In the genomic region with DNA sequence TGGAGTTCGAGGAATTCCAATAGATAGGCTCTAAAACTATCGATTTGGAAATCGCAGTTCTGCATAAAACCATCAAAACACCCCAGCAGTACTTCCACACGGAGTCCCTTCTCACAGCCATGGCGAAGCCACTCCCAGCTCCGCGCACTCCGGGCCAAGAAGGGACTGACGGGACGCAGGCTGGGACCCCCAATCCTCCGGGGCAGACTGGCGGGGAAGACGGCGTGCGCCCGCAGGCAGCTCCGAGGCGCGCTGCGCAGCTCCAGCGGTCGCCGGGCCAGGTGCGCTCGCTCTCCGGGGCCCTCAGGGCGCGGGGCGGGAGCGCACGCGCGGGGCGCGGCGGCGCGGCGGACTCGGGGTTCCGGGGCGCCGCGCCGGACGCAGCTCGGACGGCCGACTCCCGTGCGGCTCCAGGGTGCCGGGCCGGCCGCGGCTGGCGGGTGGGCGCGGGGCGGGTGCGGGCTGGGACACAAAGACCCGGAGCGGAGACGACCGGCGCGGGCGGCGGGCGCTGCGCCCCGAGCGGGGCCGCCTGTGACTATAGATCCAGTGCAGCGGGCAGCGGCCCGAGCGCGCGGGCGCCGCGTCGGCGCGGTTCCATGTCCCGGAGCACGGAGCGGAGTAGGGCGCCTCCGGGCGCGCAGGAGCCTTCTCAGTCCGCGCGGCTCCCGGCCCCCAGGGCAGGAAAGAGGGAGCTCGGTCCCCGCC, we compare ENCODE assay signal across 8 cellular contexts. TPM values are rescaled to one million over a fixed set of nuclear protein-coding genes. Genes with fewer than 3 reads are reported as not detected.
DNase-seq lines count a peak whose midpoint lies in the region; ATAC-seq and TF ChIP-seq lines count a peak whose summit lies in the region.

No MANE protein-coding gene starts in this region.

- peaks cover 9 to 25% (median 16%) of the 10 kb centered on the region in 4 donors for H3K4me1 Mint-ChIP-seq in CD4-positive, CD25-positive, alpha-beta regulatory T cell
- peaks cover 33% of the 10 kb centered on the region for H3K4me1 Mint-ChIP-seq in endodermal cell

- peak overlapping the region in 3 of 4 donors; percentile 79 to 86 (median 83) for H3K4me3 Mint-ChIP-seq in CD4-positive, CD25-positive, alpha-beta regulatory T cell
- peak overlapping the region; percentile 62 for H3K4me3 Mint-ChIP-seq in endodermal cell

- H3K36me3 Mint-ChIP-seq in CD4-positive, CD25-positive, alpha-beta regulatory T cell, result no peaks in the 10 kb centered on the region
- H3K36me3 Mint-ChIP-seq in endodermal cell (ENCODE audit: low read depth), result no peaks in the 10 kb centered on the region

- peak; percentile 3 to 9 for ATAC-seq in CD4-positive, CD25-positive, alpha-beta regulatory T cell (ENCODE audit: low read depth in 2 of 2)
- ATAC-seq in GM19324 (IDR thresholded peaks at IDR 0.05; ENCODE audit: low FRiP score, unreplicated experiment) (peak; percentile 36), HG03175 (IDR thresholded peaks at IDR 0.05; ENCODE audit: unreplicated experiment) (peak; percentile 21), aorta (ENCODE audit: low FRiP score) (no peak)

- H3K27ac Mint-ChIP-seq in CD4-positive, CD25-positive, alpha-beta regulatory T cell, result no peak overlapping the region
- H3K27ac Mint-ChIP-seq in endodermal cell, result no peak overlapping the region

- H3K9me3 Mint-ChIP-seq in CD4-positive, CD25-positive, alpha-beta regulatory T cell, result peaks cover 0 to 1% (median 0%) of the 10 kb centered on the region in 7 donors
- H3K9me3 Mint-ChIP-seq in endodermal cell, result no peaks in the 10 kb centered on the region

- peaks cover 47% of the 10 kb centered on the region for H3K27me3 Mint-ChIP-seq in CD4-positive, CD25-positive, alpha-beta regulatory T cell
- peaks cover 45% of the 10 kb centered on the region for H3K27me3 Mint-ChIP-seq in endodermal cell (ENCODE audit: insufficient read depth)

- H3K4me3 ChIP-seq in CD4-positive, CD25-positive, alpha-beta regulatory T cell (ENCODE audit: low read depth, low read length), result peak overlapping the region; percentile 41
- H3K4me3 ChIP-seq in WERI-Rb-1 (ENCODE audit: low read depth, low read length) (peak overlapping the region; percentile 58), endodermal cell (ENCODE audit: low read length) (peak overlapping the region; percentile 82), mucosa of rectum (ENCODE audit: low read length in 2 of 2) (peak overlapping the region; percentile 68 to 83), aorta (ENCODE audit: low read length in 2 of 2) (peak overlapping the region; percentile 93 to 99)

- peaks cover 30% of the 10 kb centered on the region for H3K27me3 ChIP-seq in CD4-positive, CD25-positive, alpha-beta regulatory T cell (ENCODE audit: control insufficient read depth, insufficient read depth, low read length)
- H3K27me3 ChIP-seq in WERI-Rb-1 (ENCODE audit: insufficient read depth, low read depth, severe bottlenecking), result peaks cover 17% of the 10 kb centered on the region
- peaks cover 47% of the 10 kb centered on the region for H3K27me3 ChIP-seq in endodermal cell (ENCODE audit: control insufficient read depth, insufficient read depth, low read length, poor library complexity, severe bottlenecking)
- H3K27me3 ChIP-seq in mucosa of rectum (ENCODE audit: control insufficient read depth in 2 of 2, insufficient read depth in 2 of 2, low read length in 2 of 2), result peaks cover 0 to 5% of the 10 kb centered on the region in 2 donors
- no peaks in the 10 kb centered on the region for H3K27me3 ChIP-seq in aorta (ENCODE audit: control insufficient read depth in 1 of 2, insufficient read depth in 2 of 2, low read length in 1 of 2)

- no peaks in the 10 kb centered on the region for H3K36me3 ChIP-seq in CD4-positive, CD25-positive, alpha-beta regulatory T cell (ENCODE audit: control insufficient read depth, insufficient read depth, low read length)
- H3K36me3 ChIP-seq in WERI-Rb-1 (no peaks in the 10 kb centered on the region), endodermal cell (ENCODE audit: control insufficient read depth, insufficient read depth, low read length) (no peaks in the 10 kb centered on the region), mucosa of rectum (ENCODE audit: control insufficient read depth in 2 of 2, insufficient read depth in 2 of 2, low read length in 2 of 2) (no peaks in the 10 kb centered on the region), aorta (ENCODE audit: control insufficient read depth in 1 of 2, insufficient read depth in 2 of 2, low read length in 1 of 2) (no peaks in the 10 kb centered on the region)

- no peak overlapping the region for H3K9ac ChIP-seq in endodermal cell (ENCODE audit: extremely low read depth, low read length, poor library complexity, severe bottlenecking)
- peak overlapping the region; percentile 84 to 97 for H3K9ac ChIP-seq in mucosa of rectum (ENCODE audit: low read depth in 1 of 2, low read length in 2 of 2)

- DNase-seq in CD4-positive, CD25-positive, alpha-beta regulatory T cell, result peak; percentile 3 to 35 (median 22)
- DNase-seq in WERI-Rb-1, result peak; percentile 68
- DNase-seq in endodermal cell, result peak; percentile 72
- peak; percentile 55 to 80 for DNase-seq in aorta
- DNase-seq in HPDE6-E6E7 (ENCODE audit: extremely low spot score), result no peak

- intact Hi-C loops in aorta (cut with DNase I), result loop anchor here (5.0 to 10.0 kb wide), 12 partner anchors 87 to 1963 kb away; no protein-coding TSS in a partner anchor

- TF ChIP-seq CTCF in WERI-Rb-1 (IDR thresholded peaks at IDR 0.05; ENCODE audit: low read depth, low read length) (no peak), endodermal cell (conservative IDR thresholded peaks at IDR 0.05) (no peak)

- WGBS in endodermal cell (ENCODE audit: insufficient coverage in 1 of 2, insufficient read length in 1 of 2), 2 experiments, result 0% methylated on average over 18 to 98 of the region's 98 CpGs
- 0 to 1% methylated on average over 81 to 98 of the region's 98 CpGs for WGBS in aorta, 2 donors

- no peaks in the 10 kb centered on the region for H3K9me3 ChIP-seq in CD4-positive, CD25-positive, alpha-beta regulatory T cell (ENCODE audit: control insufficient read depth in 2 of 2, low read length in 2 of 2)
- no peaks in the 10 kb centered on the region for H3K9me3 ChIP-seq in WERI-Rb-1 (ENCODE audit: severe bottlenecking)
- H3K9me3 ChIP-seq in endodermal cell (ENCODE audit: control insufficient read depth, low read length), result no peaks in the 10 kb centered on the region
- H3K9me3 ChIP-seq in mucosa of rectum (ENCODE audit: control insufficient read depth in 2 of 2, low read length in 2 of 2), result no peaks in the 10 kb centered on the region
- no peaks in the 10 kb centered on the region for H3K9me3 ChIP-seq in aorta (ENCODE audit: control insufficient read depth, low read length)

- H3K27ac ChIP-seq in CD4-positive, CD25-positive, alpha-beta regulatory T cell (ENCODE audit: insufficient read depth, low read length, poor library complexity, severe bottlenecking), result no peak overlapping the region
- H3K27ac ChIP-seq in WERI-Rb-1 (peak overlapping the region; percentile 52; the same call in 1 of the 2 replicates), endodermal cell (ENCODE audit: low read depth, low read length) (peak overlapping the region; percentile 63), mucosa of rectum (ENCODE audit: low read depth in 2 of 2, low read length in 2 of 2) (peak overlapping the region; percentile 78 to 86), aorta (ENCODE audit: low read depth in 1 of 2, low read length in 2 of 2) (peak overlapping the region; percentile 79 to 88)

- peaks cover 34% of the 10 kb centered on the region for H3K4me1 ChIP-seq in CD4-positive, CD25-positive, alpha-beta regulatory T cell (ENCODE audit: control insufficient read depth, insufficient read depth, low read length, poor library complexity, severe bottlenecking)
- peaks cover 19% of the 10 kb centered on the region for H3K4me1 ChIP-seq in endodermal cell (ENCODE audit: control insufficient read depth, insufficient read depth, low read length)
- H3K4me1 ChIP-seq in mucosa of rectum (ENCODE audit: control insufficient read depth in 2 of 2, insufficient read depth in 2 of 2, low read length in 2 of 2), result peaks cover 11 to 15% of the 10 kb centered on the region in 2 donors
- H3K4me1 ChIP-seq in aorta (ENCODE audit: control insufficient read depth in 1 of 2, insufficient read depth in 2 of 2, low read length in 2 of 2), result no peaks in the 10 kb centered on the region

RNA-seq across cellular contexts. Expression of a gene that starts 0.5 kb away (rescaled TPM):
- total RNA-seq in CD4-positive, CD25-positive, alpha-beta regulatory T cell, result 0.49 TPM
- polyA plus RNA-seq in CD4-positive, CD25-positive, alpha-beta regulatory T cell, result under 1 TPM in 2 of 4 donors, not detected in 2; 0.20 to 0.27 TPM
- total RNA-seq in endodermal cell (1 to 10 TPM in 1 of 2 donors, under 1 TPM in 1; 0.84 to 3.1 TPM), aorta (10 to 100 TPM; 24.8 to 35.0 TPM)
- 133 TPM for polyA plus RNA-seq in endodermal cell (2013, experiment 1 of 2)
- polyA plus RNA-seq in endodermal cell (2013, experiment 2 of 2), result 126 TPM
- 10 to 100 TPM in 1 of 2 donors, 1 to 10 TPM in 1; 7.3 to 15.7 TPM for polyA plus RNA-seq in aorta

RNA-seq across cellular contexts. Expression of a gene that starts 32.9 kb away (rescaled TPM):
- 235 TPM for total RNA-seq in CD4-positive, CD25-positive, alpha-beta regulatory T cell
- 10 to 100 TPM; 25.7 to 43.1 (median 31.9) TPM for polyA plus RNA-seq in CD4-positive, CD25-positive, alpha-beta regulatory T cell
- total RNA-seq in endodermal cell, result 100 to 1,000 TPM in 1 of 2 donors, 10 to 100 TPM in 1; 80.6 to 101 TPM
- 228 TPM for polyA plus RNA-seq in endodermal cell (2013, experiment 1 of 2)
- 191 TPM for polyA plus RNA-seq in endodermal cell (2013, experiment 2 of 2)
- 100 to 1,000 TPM; 108 to 142 TPM for total RNA-seq in aorta
- 100 to 1,000 TPM in 1 of 2 donors, 10 to 100 TPM in 1; 23.2 to 178 TPM for polyA plus RNA-seq in aorta

Comparison
In these comparisons a context has a peak if more than half of its experiments do, and no peak if none do; other contexts are left out.
1. H3K4me3 ChIP-seq: peak in every context shown above with its lines; median percentile 96 in aorta; 82 in endodermal cell; 76 in mucosa of rectum; 58 in WERI-Rb-1; 41 in CD4-positive, CD25-positive, alpha-beta regulatory T cell.
2. RNA of a gene that starts 0.5 kb away (total RNA-seq): 24.8 to 35.0 TPM in aorta; 0.84 to 3.1 TPM in endodermal cell and 0.49 TPM in CD4-positive, CD25-positive, alpha-beta regulatory T cell (single experiment); every median in the first group is over 4 times any median in the second.